12 cellular contexts compared by ENCODE assay signal in genomic region chr12:76670776-76671175, GRCh38.
DNase-seq lines count a peak whose midpoint lies in the region; ATAC-seq and TF ChIP-seq lines count a peak whose summit lies in the region.
"Had no signal": no experiment of that assay in that cellular context is flagged by ENCODE, and none has a peak within 500 bp of the region (broad histone marks: within the 10 kb centered on the region; RNA-seq: fewer than 3 reads in every experiment).

No MANE protein-coding gene starts in this region.

- peak overlapping the region; percentile 66 for H3K27ac ChIP-seq in trophoblast cell (ENCODE audit: low read depth, low read length)

- no peak overlapping the region for H4K91ac ChIP-seq in trophoblast cell (ENCODE audit: low read depth, low read length)

- no peaks in the 10 kb centered on the region for H3K79me2 ChIP-seq in trophoblast cell (ENCODE audit: control insufficient read depth, insufficient read depth, low read length, poor library complexity)

- peaks cover 7% of the 10 kb centered on the region for H3K79me1 ChIP-seq in trophoblast cell (ENCODE audit: low read length)

- H2BK5ac ChIP-seq in trophoblast cell (ENCODE audit: low read depth, low read length, poor library complexity), result no peak overlapping the region

- H2BK120ac ChIP-seq in trophoblast cell (ENCODE audit: insufficient read depth, low read length, poor library complexity), result no peak overlapping the region

- no CpG with 5 or more reads among the region's 1 CpG for WGBS in trophoblast cell (ENCODE audit: extremely low coverage, insufficient coverage, insufficient read length)

- H2BK12ac ChIP-seq in trophoblast cell (ENCODE audit: low read length), result no peak overlapping the region

- no peak overlapping the region for H3K4me2 ChIP-seq in trophoblast cell (ENCODE audit: low read length)

- H4K8ac ChIP-seq in trophoblast cell (ENCODE audit: low read depth, low read length), result no peak overlapping the region

- no peak overlapping the region for H3K4me3 ChIP-seq in epithelial cell of esophagus (ENCODE audit: low read length)
- no peak overlapping the region for H3K4me3 ChIP-seq in trophoblast cell (ENCODE audit: low read depth, low read length)

- no peaks in the 10 kb centered on the region for H3K36me3 ChIP-seq in trophoblast cell (ENCODE audit: control insufficient read depth in 1 of 2, insufficient read depth in 2 of 2, low read length in 2 of 2)

- no peak for TF ChIP-seq CTCF in epithelial cell of esophagus (IDR thresholded peaks at IDR 0.05; ENCODE audit: insufficient read depth, low read depth, low read length, missing control alignments)

- no peak overlapping the region for H3K14ac ChIP-seq in trophoblast cell (ENCODE audit: low read length)

- H3K9ac ChIP-seq in trophoblast cell (ENCODE audit: low read length), result no peak overlapping the region

- H3K4ac ChIP-seq in trophoblast cell (ENCODE audit: low read depth, low read length), result no peak overlapping the region

- no peaks in the 10 kb centered on the region for H3K9me3 ChIP-seq in trophoblast cell (ENCODE audit: insufficient read depth, low read depth, low read length)

- H3K4me1 ChIP-seq in trophoblast cell (ENCODE audit: control insufficient read depth in 1 of 2, insufficient read depth in 2 of 2, low read length in 2 of 2), result peaks cover 4 to 9% of the 10 kb centered on the region in 2 experiments

- peak; percentile 71 for DNase-seq in EL
- DNase-seq in NCI-H226, result peak; percentile 56
- peak; percentile 24 for DNase-seq in epithelial cell of esophagus (ENCODE audit: low read depth)
- no peak for DNase-seq in trophoblast cell
- DNase-seq in COLO668 (lab: John Stamatoyannopoulos, UW; ENCODE audit: unreplicated experiment), result no peak
- no peak for DNase-seq in RKO (ENCODE audit: low spot score)
- DNase-seq: activated CD8-positive, alpha-beta T cell treated with anti-CD3 and anti-CD28 coated beads for 36 hours; CD8-positive, alpha-beta memory T cell; endodermal cell; left ventricle myocardium superior; NCI-H510A treated with DMSO at 0.1 percent for 48 hours had no signal

- ATAC-seq in GM18870 (IDR thresholded peaks at IDR 0.05; ENCODE audit: unreplicated experiment), result no peak
- ATAC-seq: activated CD8-positive, alpha-beta T cell treated with anti-CD3 and anti-CD28 coated beads for 36 hours; left ventricle myocardium superior had no signal

- H2AFZ ChIP-seq in trophoblast cell (ENCODE audit: insufficient read depth, low read length, poor library complexity), result no peak overlapping the region

- no peak overlapping the region for H2AK5ac ChIP-seq in trophoblast cell (ENCODE audit: low read length)

- no peak overlapping the region for H3K18ac ChIP-seq in trophoblast cell (ENCODE audit: low read length)

- H3K23ac ChIP-seq in trophoblast cell (ENCODE audit: low read length), result no peak overlapping the region

- no peaks in the 10 kb centered on the region for H3K27me3 ChIP-seq in trophoblast cell (ENCODE audit: insufficient read depth, low read length)

- no peak overlapping the region for H4K12ac ChIP-seq in trophoblast cell (ENCODE audit: low read depth, low read length)

Comparison
In these comparisons a context has a peak if more than half of its experiments do, and no peak if none do; other contexts are left out.
1. DNase-seq: peak in EL (single experiment), NCI-H226 (single experiment) and epithelial cell of esophagus (single experiment); none in trophoblast cell (0 of 2), COLO668 (single experiment) and RKO (single experiment).